Comparison of ENCODE assay signal across 11 cellular contexts in genomic region chr13:32840840-32841713, GRCh38.
DNase-seq lines count a peak whose midpoint lies in the region; ATAC-seq and TF ChIP-seq lines count a peak whose summit lies in the region.
"Had no signal": no experiment of that assay in that cellular context is flagged by ENCODE, and none has a peak within 500 bp of the region (broad histone marks: within the 10 kb centered on the region; RNA-seq: fewer than 3 reads in every experiment).

No MANE protein-coding gene starts in this region.

- CTCF ChIA-PET in CD8-positive, alpha-beta memory T cell (lab: Charles Lee): no interaction called here

- no peak overlapping the region for H3K4me3 Mint-ChIP-seq in nephron
- H3K4me3 Mint-ChIP-seq in CD8-positive, alpha-beta memory T cell: no peak overlapping the region

- ATAC-seq in HG03469 (IDR thresholded peaks at IDR 0.05; ENCODE audit: unreplicated experiment): peak; percentile 47

- TF ChIP-seq CTCF in GM20000 (IDR thresholded peaks at IDR 0.05; ENCODE audit: extremely low read depth, missing control alignments) (no peak), nephron (IDR thresholded peaks at IDR 0.05; ENCODE audit: unreplicated experiment in 3 of 3) (no peak)

- H3K9me3 ChIP-seq in CD8-positive, alpha-beta memory T cell (ENCODE audit: low read length): no peaks in the 10 kb centered on the region
- H3K9me3 ChIP-seq: MG63 had no signal

- H3K9me3 Mint-ChIP-seq in nephron: peaks cover 4% of the 10 kb centered on the region
- H3K9me3 Mint-ChIP-seq in CD8-positive, alpha-beta memory T cell: peaks cover 0 to 5% (median 0%) of the 10 kb centered on the region in 5 donors

- peak overlapping the region; percentile 60 to 83 (median 70) for H3K27ac Mint-ChIP-seq in nephron
- no peak overlapping the region for H3K27ac Mint-ChIP-seq in CD8-positive, alpha-beta memory T cell

- POLR2A ChIA-PET in CD8-positive, alpha-beta memory T cell (lab: Charles Lee): no interaction called here

- H3K4me1 Mint-ChIP-seq in nephron: peaks cover 41% of the 10 kb centered on the region
- H3K4me1 Mint-ChIP-seq in CD8-positive, alpha-beta memory T cell: peaks cover 0 to 8% (median 3%) of the 10 kb centered on the region in 3 donors

- H3K27me3 ChIP-seq in CD8-positive, alpha-beta memory T cell (ENCODE audit: insufficient read depth, low read length, poor library complexity, severe bottlenecking): no peaks in the 10 kb centered on the region
- H3K27me3 ChIP-seq: MG63 had no signal

- no peak overlapping the region for H3K4me3 ChIP-seq in CD8-positive, alpha-beta memory T cell (ENCODE audit: low read length)
- H3K4me3 ChIP-seq: MG63 had no signal

- peak; percentile 4 for DNase-seq in NCI-H82 (lab: John Stamatoyannopoulos, UW)
- no peak for DNase-seq in NCI-H82 treated with DMSO at 0.1 percent for 48 hours (lab: John Stamatoyannopoulos, UW; ENCODE audit: unreplicated experiment)
- peak; percentile 45 for DNase-seq in GM20000 (ENCODE audit: low spot score)
- no peak for DNase-seq in CD8-positive, alpha-beta memory T cell
- no peak for DNase-seq in NCI-H2081 treated with DMSO at 0.1 percent for 48 hours (lab: John Stamatoyannopoulos, UW)
- DNase-seq in AG08395 (ENCODE audit: low spot score): no peak
- DNase-seq: kidney, MG63, RPMI8226 had no signal

- peaks cover 3% of the 10 kb centered on the region for H3K36me3 Mint-ChIP-seq in nephron (ENCODE audit: low read depth)
- H3K36me3 Mint-ChIP-seq in CD8-positive, alpha-beta memory T cell: peaks cover 0 to 2% (median 0%) of the 10 kb centered on the region in 3 donors

- peaks cover 8% of the 10 kb centered on the region for H3K4me1 ChIP-seq in CD8-positive, alpha-beta memory T cell (ENCODE audit: insufficient read depth, low read length)

- no peaks in the 10 kb centered on the region for H3K27me3 Mint-ChIP-seq in nephron (ENCODE audit: low read depth)
- H3K27me3 Mint-ChIP-seq in CD8-positive, alpha-beta memory T cell: peaks cover 0 to 9% of the 10 kb centered on the region in 2 donors

- no peak overlapping the region for H3K27ac ChIP-seq in CD8-positive, alpha-beta memory T cell (ENCODE audit: low read depth, low read length)

- no peaks in the 10 kb centered on the region for H3K36me3 ChIP-seq in CD8-positive, alpha-beta memory T cell (ENCODE audit: insufficient read depth, low read length)
- H3K36me3 ChIP-seq: MG63 had no signal

Comparison
In these comparisons a context has a peak if more than half of its experiments do, and no peak if none do; other contexts are left out.
1. DNase-seq: peak in NCI-H82 (single experiment) and GM20000 (single experiment); none in NCI-H82 treated with DMSO at 0.1 percent for 48 hours (single experiment), CD8-positive, alpha-beta memory T cell (0 of 5), NCI-H2081 treated with DMSO at 0.1 percent for 48 hours (single experiment) and AG08395 (single experiment).
2. H3K27ac Mint-ChIP-seq: peak in nephron (3 of 3); none in CD8-positive, alpha-beta memory T cell (0 of 8).